Comparison of ENCODE assay signal across 21 cellular contexts in the genomic region with DNA sequence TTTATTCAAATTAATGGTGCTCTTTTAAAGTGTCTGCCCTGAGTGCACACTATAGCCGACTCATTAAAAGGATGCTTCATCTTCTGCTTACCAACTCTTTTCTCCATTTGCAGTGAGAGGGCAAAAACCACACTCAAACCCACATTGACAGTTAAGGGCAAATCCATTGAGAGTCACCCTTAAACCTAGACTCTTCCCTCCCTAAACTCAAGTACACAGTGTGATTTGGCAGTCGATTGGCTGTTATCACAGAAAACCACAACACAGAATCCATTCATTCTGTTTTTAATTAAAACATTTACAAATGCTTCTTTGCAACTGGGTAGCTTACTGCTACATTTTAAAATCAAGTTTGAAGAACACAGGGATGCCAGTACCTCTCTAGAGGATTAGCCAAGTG.
"Had no signal": no experiment of that assay in that cellular context is flagged by ENCODE, and none has a peak within 500 bp of the region (broad histone marks: within the 10 kb centered on the region; RNA-seq: fewer than 3 reads in every experiment).

No MANE protein-coding gene starts in this region.

- ATAC-seq: activated CD4-positive, CD25-positive, alpha-beta regulatory T cell treated with anti-CD3 and anti-CD28 coated beads, Interleukin-2, amount 50 U/mL, for 24 hours; activated CD8-positive, alpha-beta T cell treated with anti-CD3 and anti-CD28 coated beads for 36 hours; activated T-cell treated with anti-CD3 and anti-CD28 coated beads, Interleukin-2, amount 50 U/mL, for 72 hours; body of pancreas had no signal

- DNase-seq: activated CD4-positive, alpha-beta T cell treated with anti-CD3 and anti-CD28 coated beads for 4 hours; activated CD8-positive, alpha-beta memory T cell treated with anti-CD3 and anti-CD28 coated beads, Interleukin-2, amount 50 U/mL, for 4 hours; activated CD8-positive, alpha-beta T cell treated with anti-CD3 and anti-CD28 coated beads for 36 hours; activated naive CD4-positive, alpha-beta T cell treated with anti-CD3 and anti-CD28 coated beads, Interleukin-2, amount 50 U/mL, for 16 hours; activated naive CD8-positive, alpha-beta T cell treated with anti-CD3 and anti-CD28 coated beads, Interleukin-2, amount 10 ng/mL, durations not matched to agents 7 days and 5 days; activated T-cell treated with anti-CD3 and anti-CD28 coated beads, Interleukin-2, amount 50 U/mL, for 72 hours; adrenal gland; anterior cingulate cortex; body of pancreas; central memory CD4-positive, alpha-beta T cell; NCI-H1105; NCI-H1436; NCI-H1694 treated with DMSO at 0.1 percent for 48 hours; NCI-H2081 treated with DMSO at 0.1 percent for 48 hours; NCI-H2171 treated with DMSO at 0.1 percent for 48 hours; NCI-H226; NCI-H526; NCI-H82; Peyer's patch; SHP77 had no signal
